ENCODE assay signal across 29 cellular contexts in genomic region chr4:52054254-52054653, GRCh38.
"Had no signal": no experiment of that assay in that cellular context is flagged by ENCODE, and none has a peak within 500 bp of the region (broad histone marks: within the 10 kb centered on the region; RNA-seq: fewer than 3 reads in every experiment).

No MANE protein-coding gene starts in this region.

- H3K36me3 ChIP-seq: adrenal gland, ascending aorta, brain microvascular endothelial cell, breast epithelium, cardiac muscle cell had no signal

- H3K4me3 ChIP-seq: adrenal gland, ascending aorta, body of pancreas, breast epithelium, cardiac muscle cell had no signal

- DNase-seq: activated effector memory CD4-positive, alpha-beta T cell treated with anti-CD3 and anti-CD28 coated beads, Interleukin-2, amount 50 U/mL, for 16 hours; activated effector memory CD4-positive, alpha-beta T cell treated with Interleukin-2 at 50 U/mL for 16 hours; activated gamma-delta T cell; activated gamma-delta T cell treated with Interleukin-2 at 50 U/mL for 16 hours; activated naive CD4-positive, alpha-beta T cell; activated naive CD4-positive, alpha-beta T cell treated with anti-CD3 and anti-CD28 coated beads for 36 hours; activated naive CD4-positive, alpha-beta T cell treated with anti-CD3 and anti-CD28 coated beads, Interleukin-2, amount 10 ng/mL, durations not matched to agents 7 days and 5 days; activated naive CD4-positive, alpha-beta T cell treated with anti-CD3 and anti-CD28 coated beads, Interleukin-2, amount 50 U/mL, for 16 hours; activated naive CD4-positive, alpha-beta T cell treated with Interleukin-2 at 50 U/mL for 16 hours; activated naive CD8-positive, alpha-beta T cell treated with anti-CD3 and anti-CD28 coated beads for 36 hours; activated naive CD8-positive, alpha-beta T cell treated with anti-CD3 and anti-CD28 coated beads, Interleukin-2, amount 10 ng/mL, durations not matched to agents 7 days and 5 days; activated naive CD8-positive, alpha-beta T cell treated with anti-CD3 and anti-CD28 coated beads, Interleukin-2, amount 50 U/mL, for 24 hours; activated T-cell treated with anti-CD3 and anti-CD28 coated beads, Interleukin-2, amount 50 U/mL, for 24 hours; activated T-cell treated with anti-CD3 and anti-CD28 coated beads, Interleukin-2, amount 50 U/mL, for 4 hours; activated T-cell treated with anti-CD3 and anti-CD28 coated beads, Interleukin-2, amount 50 U/mL, for 48 hours; activated T-cell treated with anti-CD3 and anti-CD28 coated beads, Interleukin-2, amount 50 U/mL, for 72 hours; adrenal gland; amniotic stem cell; amygdala; anterior cingulate cortex; aorta; body of pancreas; brain microvascular endothelial cell; caudate nucleus; central memory CD4-positive, alpha-beta T cell; cerebellar nuclear complex had no signal

- H3K4me1 ChIP-seq: ascending aorta had no signal

- H3K9me3 ChIP-seq: adrenal gland, ascending aorta, body of pancreas, breast epithelium had no signal

- H3K27ac ChIP-seq: adrenal gland, ascending aorta, body of pancreas, brain microvascular endothelial cell, breast epithelium, cardiac muscle cell had no signal
